Comparison of ENCODE assay signal across 1 cellular context in genomic region chr4:168139336-168139735, GRCh38.
TF ChIP-seq lines count a peak whose summit lies in the region.

No MANE protein-coding gene starts in this region.

TF ChIP-seq in IMR-90, 13 proteins besides CTCF, POLR2A, EP300 and RAD21:
- TF ChIP-seq CEBPB (IDR thresholded peaks at IDR 0.05; ENCODE audit: low read depth, low read length) (peak; percentile 60), FOS (IDR thresholded peaks at IDR 0.05; ENCODE audit: low read depth, low read length) (peak; percentile 62), BHLHE40 (IDR thresholded peaks at IDR 0.05; ENCODE audit: low read depth, low read length) (no peak), RFX5 (IDR thresholded peaks at IDR 0.05; ENCODE audit: low read depth, low read length) (no peak), USF2 (IDR thresholded peaks at IDR 0.05; ENCODE audit: low read depth, low read length) (no peak), SMC3 (IDR thresholded peaks at IDR 0.05; ENCODE audit: low read depth, low read length) (no peak), RCOR1 (IDR thresholded peaks at IDR 0.05; ENCODE audit: insufficient replicate concordance, low read length) (no peak), MXI1 (IDR thresholded peaks at IDR 0.05; ENCODE audit: borderline replicate concordance, low read depth, low read length) (no peak), MAFK (IDR thresholded peaks at IDR 0.05; ENCODE audit: low read depth, low read length) (peak; percentile 51; the same call in 1 of the 2 replicates), CHD1 (IDR thresholded peaks at IDR 0.05; ENCODE audit: low read depth, low read length) (no peak), ELK1 (IDR thresholded peaks at IDR 0.05; ENCODE audit: borderline replicate concordance, low read depth, low read length) (no peak), MAZ (IDR thresholded peaks at IDR 0.05; ENCODE audit: borderline replicate concordance, low read depth, low read length) (no peak), NFE2L2 (IDR thresholded peaks at IDR 0.05; ENCODE audit: low read depth, low read length) (no peak)
